ENCODE assay signal across 9 cellular contexts in genomic region chr6:27020553-27020880, GRCh38.
DNase-seq lines count a peak whose midpoint lies in the region; FAIRE-seq and TF ChIP-seq lines count a peak whose summit lies in the region.
"Had no signal": no experiment of that assay in that cellular context is flagged by ENCODE, and none has a peak within 500 bp of the region (broad histone marks: within the 10 kb centered on the region; RNA-seq: fewer than 3 reads in every experiment).

No MANE protein-coding gene starts in this region.

- FAIRE-seq in bronchial epithelial cell (lab: Jason Lieb, UNC): no peak

- no peak for DNase-seq in cardiac muscle cell (ENCODE audit: low read depth in 1 of 2, low spot score in 1 of 2)
- DNase-seq in cardiac septum (ENCODE audit: low spot score): no peak
- no peak for DNase-seq in bronchial epithelial cell (ENCODE audit: low read depth)
- no peak for DNase-seq in type B pancreatic cell (ENCODE audit: extremely low spot score, unreplicated experiment)
- DNase-seq in HAP-1 (ENCODE audit: low spot score in 2 of 2): no peak
- DNase-seq in stimulated activated CD4-positive, alpha-beta T cell treated with anti-CD3 and anti-CD28 coated beads, Interleukin-4, amount 100 ng/mL, for 24 hours: no peak
- no peak for DNase-seq in NCI-H524 treated with DMSO at 0.1 percent for 48 hours (lab: John Stamatoyannopoulos, UW)
- DNase-seq: DND-41 had no signal

- H3K36me3 ChIP-seq in cardiac muscle cell: no peaks in the 10 kb centered on the region
- H3K36me3 ChIP-seq in bronchial epithelial cell (ENCODE audit: control insufficient read depth, insufficient read depth, low read length): no peaks in the 10 kb centered on the region
- no peaks in the 10 kb centered on the region for H3K36me3 ChIP-seq in mesodermal cell (ENCODE audit: control insufficient read depth, insufficient read depth, low read length)
- no peaks in the 10 kb centered on the region for H3K36me3 ChIP-seq in HAP-1 (replicated peaks)

- peaks cover 7% of the 10 kb centered on the region for H3K36me3 Mint-ChIP-seq in type B pancreatic cell

- H3K4me1 ChIP-seq in cardiac muscle cell (ENCODE audit: low read depth) (peaks cover 8% of the 10 kb centered on the region), mesodermal cell (ENCODE audit: control insufficient read depth, insufficient read depth, low read length, poor library complexity, severe bottlenecking) (no peaks in the 10 kb centered on the region), HAP-1 (no peaks in the 10 kb centered on the region)

- peaks cover 19% of the 10 kb centered on the region for H3K4me1 Mint-ChIP-seq in type B pancreatic cell (ENCODE audit: unreplicated experiment)

- H3K27me3 ChIP-seq in cardiac muscle cell: no peaks in the 10 kb centered on the region
- no peaks in the 10 kb centered on the region for H3K27me3 ChIP-seq in bronchial epithelial cell (ENCODE audit: control insufficient read depth, insufficient read depth, low read length)
- H3K27me3 ChIP-seq in HAP-1 (ENCODE audit: low read depth): no peaks in the 10 kb centered on the region

- peak overlapping the region; percentile 98 for H3K27ac ChIP-seq in cardiac muscle cell
- H3K27ac ChIP-seq in mesodermal cell (ENCODE audit: low read depth, low read length, severe bottlenecking): peak overlapping the region; percentile 19

- 88 to 89% methylated on average over 6 to 9 of the region's 9 CpGs for WGBS in mesodermal cell (ENCODE audit: insufficient coverage in 2 of 2), 2 experiments

- H3K4me3 ChIP-seq in cardiac muscle cell (peak overlapping the region; percentile 67), bronchial epithelial cell (ENCODE audit: low read depth, low read length) (peak overlapping the region; percentile 67), mesodermal cell (ENCODE audit: extremely low read depth, insufficient read depth, low read length, poor library complexity, severe bottlenecking) (peak overlapping the region; percentile 63), HAP-1 (no peak overlapping the region)

- H3K4me3 Mint-ChIP-seq in type B pancreatic cell: peak overlapping the region; percentile 90

- TF ChIP-seq CTCF in cardiac muscle cell (IDR thresholded peaks at IDR 0.05; ENCODE audit: low read depth, low read length): no peak
- no peak for TF ChIP-seq CTCF in bronchial epithelial cell (IDR thresholded peaks at IDR 0.05; ENCODE audit: insufficient read depth, low read length, severe bottlenecking)
- no peak for TF ChIP-seq CTCF in type B pancreatic cell (conservative IDR thresholded peaks at IDR 0.05)

- peak overlapping the region; percentile 96 for H3K27ac Mint-ChIP-seq in type B pancreatic cell

- H3K9me3 ChIP-seq in cardiac muscle cell (ENCODE audit: low read depth) (no peaks in the 10 kb centered on the region), mesodermal cell (ENCODE audit: control insufficient read depth, low read length) (no peaks in the 10 kb centered on the region), HAP-1 (no peaks in the 10 kb centered on the region)

- in situ Hi-C loops in HAP-1 (cut with MboI; ENCODE audit: low sequenced_read_pairs): no loop called here

- peaks cover 7% of the 10 kb centered on the region for H3K9me3 Mint-ChIP-seq in type B pancreatic cell

- intact Hi-C loops in cardiac septum (cut with DNase I): no loop called here

- H3K27me3 Mint-ChIP-seq in type B pancreatic cell: peaks cover 5% of the 10 kb centered on the region
